8 cellular contexts compared by ENCODE assay signal in the genomic region with DNA sequence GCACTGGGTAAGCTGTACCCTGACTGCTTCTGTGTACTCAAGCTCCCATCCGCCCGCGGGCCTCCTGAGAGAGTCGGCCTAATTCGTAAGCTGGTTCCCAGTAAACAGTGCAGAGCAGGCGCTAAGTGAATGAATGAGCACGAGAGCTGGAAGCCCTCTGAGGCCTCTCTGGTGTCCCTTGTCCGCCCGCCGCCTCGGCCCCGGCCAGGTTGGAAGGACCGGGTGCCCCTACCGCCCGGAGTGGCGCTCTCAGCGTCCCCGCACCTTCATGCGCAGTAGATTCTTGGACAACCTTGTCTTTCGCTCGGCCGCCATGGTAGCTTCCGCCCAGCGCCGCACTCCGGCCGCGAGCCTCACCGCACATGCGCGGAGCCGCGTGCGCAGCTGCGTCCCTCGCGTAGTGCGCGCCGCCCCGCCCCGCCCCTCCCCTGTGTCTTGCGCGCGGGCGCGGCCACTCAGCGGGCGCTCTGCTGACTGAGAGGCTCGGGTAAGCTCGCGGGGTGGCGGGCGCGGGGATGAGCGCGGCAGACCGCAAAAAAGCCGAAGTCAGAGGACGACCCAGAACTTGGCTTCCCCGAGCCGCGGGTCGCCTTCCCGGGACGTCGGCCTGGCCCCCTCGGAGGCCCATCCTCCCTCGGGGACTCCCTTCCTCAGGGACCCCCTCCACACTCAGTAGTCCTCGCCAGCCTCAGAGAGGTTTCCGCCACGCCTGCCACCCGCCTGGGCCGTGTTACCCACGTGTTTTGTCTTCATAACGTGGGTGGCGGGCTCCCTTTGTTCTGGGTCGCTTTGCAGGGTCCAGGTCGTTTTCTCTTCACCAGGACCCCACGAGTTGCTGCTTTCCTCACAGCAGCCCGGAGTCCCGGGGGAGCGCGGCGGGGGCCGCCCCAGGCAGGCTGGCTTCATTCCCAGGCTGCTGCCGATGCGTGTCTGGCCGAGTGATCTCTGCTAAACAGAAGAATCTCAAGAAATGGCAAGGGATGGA. TPM values are rescaled to one million over a fixed set of nuclear protein-coding genes. Genes with fewer than 3 reads are reported as not detected.
DNase-seq lines count a peak whose midpoint lies in the region; ATAC-seq and TF ChIP-seq lines count a peak whose summit lies in the region.

A gene with protein sequence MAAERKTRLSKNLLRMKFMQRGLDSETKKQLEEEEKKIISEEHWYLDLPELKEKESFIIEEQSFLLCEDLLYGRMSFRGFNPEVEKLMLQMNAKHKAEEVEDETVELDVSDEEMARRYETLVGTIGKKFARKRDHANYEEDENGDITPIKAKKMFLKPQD (minus strand): TSS at position 364 of the 985 bp plus-strand sequence. CDS start 49 bp downstream, at position 315.

- H3K27ac ChIP-seq in thoracic aorta: peak within 1 kb of the TSS; percentile 58 to 77

- H3K27me3 ChIP-seq in GM06990 (replicated peaks; ENCODE audit: control insufficient read depth, insufficient read depth, low read length): no peaks in the 10 kb centered on the region; the same call in none of the 2 replicates
- H3K27me3 ChIP-seq in thoracic aorta (replicated peaks; ENCODE audit: insufficient read depth): peaks cover 8% of the 10 kb centered on the region

- ATAC-seq in thoracic aorta (ENCODE audit: insufficient number of reproducible peaks, low FRiP score, low read depth): peak; percentile 73

- TF ChIP-seq CTCF in GM06990 (IDR thresholded peaks at IDR 0.05; ENCODE audit: insufficient read depth, low read length, poor library complexity, severe bottlenecking) (no peak), glutamatergic neuron (IDR thresholded peaks at IDR 0.05; ENCODE audit: partially characterized antibody, unreplicated experiment) (no peak), osteocyte (IDR thresholded peaks at IDR 0.05) (no peak), thoracic aorta (IDR thresholded peaks at IDR 0.05) (no peak)

- peaks cover 10% of the 10 kb centered on the region for H3K36me3 Mint-ChIP-seq in activated naive CD8-positive, alpha-beta T cell
- H3K36me3 Mint-ChIP-seq in glutamatergic neuron (ENCODE audit: unreplicated experiment) (peaks cover 5% of the 10 kb centered on the region), osteocyte (ENCODE audit: unreplicated experiment) (peaks cover 9% of the 10 kb centered on the region)

- peak within 1 kb of the TSS; percentile 94 for H3K27ac Mint-ChIP-seq in activated naive CD8-positive, alpha-beta T cell
- H3K27ac Mint-ChIP-seq in glutamatergic neuron (ENCODE audit: unreplicated experiment) (peak within 1 kb of the TSS; percentile 96), osteocyte (ENCODE audit: unreplicated experiment) (peak within 1 kb of the TSS; percentile 87)

- peaks cover 11% of the 10 kb centered on the region for H3K27me3 Mint-ChIP-seq in activated naive CD8-positive, alpha-beta T cell
- peaks cover 2% of the 10 kb centered on the region for H3K27me3 Mint-ChIP-seq in glutamatergic neuron (ENCODE audit: unreplicated experiment)
- H3K27me3 Mint-ChIP-seq in osteocyte (ENCODE audit: unreplicated experiment): peaks cover 35% of the 10 kb centered on the region

- H3K36me3 ChIP-seq in GM06990 (ENCODE audit: control insufficient read depth, insufficient read depth, low read length): peaks cover 5% of the 10 kb centered on the region
- H3K36me3 ChIP-seq in thoracic aorta: no peaks in the 10 kb centered on the region

- DNase-seq in GM06990 (ENCODE audit: extremely low read depth, insufficient read length) (peak; percentile 93), HEK293T (ENCODE audit: extremely low spot score) (peak; percentile 92), MV-4-11 (lab: John Stamatoyannopoulos, UW) (peak; percentile 81), SKM-1 treated with dmso at 0.1 percent for 144 hours (lab: John Stamatoyannopoulos, UW; ENCODE audit: unreplicated experiment) (peak; percentile 79), glutamatergic neuron (peak; percentile 96), osteocyte (ENCODE audit: extremely low spot score, unreplicated experiment) (peak; percentile 97), thoracic aorta (ENCODE audit: low spot score) (peak; percentile 54)

- CTCF ChIA-PET in HEK293T (lab: Yijun Ruan, JAX): no interaction called here

- H3K4me3 ChIP-seq in GM06990 (replicated peaks; ENCODE audit: low read depth, low read length) (peak within 1 kb of the TSS; percentile 73), thoracic aorta (peak within 1 kb of the TSS; percentile 94)

- H3K4me1 Mint-ChIP-seq in activated naive CD8-positive, alpha-beta T cell (ENCODE audit: low read depth): peaks cover 26% of the 10 kb centered on the region
- peaks cover 8% of the 10 kb centered on the region for H3K4me1 Mint-ChIP-seq in glutamatergic neuron (ENCODE audit: low read depth, unreplicated experiment)
- H3K4me1 Mint-ChIP-seq in osteocyte (ENCODE audit: unreplicated experiment): peaks cover 11% of the 10 kb centered on the region

- H3K9me3 Mint-ChIP-seq in activated naive CD8-positive, alpha-beta T cell (ENCODE audit: low read depth): no peaks in the 10 kb centered on the region
- H3K9me3 Mint-ChIP-seq in glutamatergic neuron (ENCODE audit: unreplicated experiment): peaks cover 3% of the 10 kb centered on the region
- H3K9me3 Mint-ChIP-seq in osteocyte (ENCODE audit: unreplicated experiment): no peaks in the 10 kb centered on the region

- no peaks in the 10 kb centered on the region for H3K9me3 ChIP-seq in thoracic aorta

- H3K4me1 ChIP-seq in thoracic aorta (ENCODE audit: control insufficient read depth in 1 of 2, low read depth in 2 of 2): peaks cover 6 to 12% of the 10 kb centered on the region in 2 donors

- POLR2A ChIA-PET in HEK293T (lab: Yijun Ruan, JAX): interaction anchor here (0.6 to 2.2 kb wide), 5 partner anchors 9 to 31 kb away, joined by 3 to 21 read pairs (median 10); no protein-coding TSS in a partner anchor

- H3K4me3 Mint-ChIP-seq in activated naive CD8-positive, alpha-beta T cell: peak within 1 kb of the TSS; percentile 93
- peak within 1 kb of the TSS; percentile 89 for H3K4me3 Mint-ChIP-seq in glutamatergic neuron (ENCODE audit: unreplicated experiment)
- H3K4me3 Mint-ChIP-seq in osteocyte (ENCODE audit: unreplicated experiment): peak within 1 kb of the TSS; percentile 91

TF ChIP-seq in HEK293T, 16 proteins besides CTCF, POLR2A, EP300 and RAD21:
- TF ChIP-seq BHLHE40 (IDR thresholded peaks at IDR 0.05; ENCODE audit: borderline replicate concordance) (no peak), L3MBTL2 (conservative IDR thresholded peaks at IDR 0.05) (peak; percentile 99)

RNA-seq across cellular contexts. Expression of the gene that starts here (rescaled TPM):
- total RNA-seq in glutamatergic neuron (ENCODE audit: unreplicated experiment) (37.2 TPM), osteocyte (13.6 and 14.9 TPM in 2 replicates), thoracic aorta (10 to 100 TPM; 50.3 to 79.9 TPM)

Comparison
In these comparisons a context has a peak if more than half of its experiments do, and no peak if none do; other contexts are left out.
1. Peak in every context shown above with its lines: DNase-seq, ATAC-seq, H3K4me3 ChIP-seq and H3K27ac ChIP-seq.